ENCODE assay signal across 27 cellular contexts in the genomic region with DNA sequence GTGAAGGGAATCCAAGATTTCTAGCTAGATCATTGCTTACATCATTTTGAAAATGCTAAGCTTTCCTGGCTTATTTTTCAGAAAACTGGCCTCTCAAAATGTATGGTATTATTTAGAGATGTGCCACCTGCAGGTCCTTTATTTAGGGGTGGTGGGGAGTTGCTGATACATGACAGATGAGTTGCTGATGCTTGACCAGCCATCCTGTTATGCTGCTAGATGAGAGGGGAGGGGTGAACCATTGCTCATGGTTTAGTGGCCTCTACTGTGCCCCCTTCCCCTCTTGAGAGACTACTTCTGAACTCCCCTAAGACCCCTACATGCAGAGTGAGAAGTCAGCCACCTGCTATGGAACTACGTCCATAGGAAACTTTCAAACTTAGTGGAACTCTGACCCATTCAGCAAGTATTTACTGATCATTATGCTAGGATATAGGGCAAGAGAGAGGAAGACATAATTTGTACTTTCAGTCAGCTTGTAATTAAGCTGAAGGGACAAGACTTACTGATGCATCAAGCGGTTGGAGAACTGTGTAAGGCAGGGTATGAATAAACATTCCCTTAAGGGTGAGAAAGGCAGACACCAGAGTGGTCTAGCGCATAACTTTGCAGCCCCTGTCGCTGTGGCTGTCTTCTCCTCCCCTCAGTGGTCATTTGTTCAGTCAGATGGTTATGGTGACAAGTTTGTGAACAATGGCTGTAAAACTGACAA. TPM values are rescaled to one million over a fixed set of nuclear protein-coding genes. Genes with fewer than 3 reads are reported as not detected.
A peak's percentile ranks its signal among the peaks of the same experiment; 100 is the strongest.
DNase-seq lines count a peak whose midpoint lies in the region; ATAC-seq and TF ChIP-seq lines count a peak whose summit lies in the region.
"Had no signal": no experiment of that assay in that cellular context is flagged by ENCODE, and none has a peak within 500 bp of the region (broad histone marks: within the 10 kb centered on the region; RNA-seq: fewer than 3 reads in every experiment).

No MANE protein-coding gene starts in this region.

- H3K4me1 ChIP-seq in spleen, result peaks cover 0 to 76% (median 10%) of the 10 kb centered on the region in 6 donors

- H3K4me3 Mint-ChIP-seq in activated T-cell treated with anti-CD3 and anti-CD28 coated beads, Interleukin-2, amount 50 U/mL, for 24 hours, result no peak overlapping the region
- H3K4me3 Mint-ChIP-seq in activated B cell treated with CpG ODN at 0.5 μM for 24 hours, result peak overlapping the region; percentile 49
- H3K4me3 Mint-ChIP-seq: activated CD4-positive, alpha-beta memory T cell treated with anti-CD3 and anti-CD28 coated beads, Interleukin-2, amount 10 ng/mL, durations not matched to agents 7 days and 5 days; activated T-cell treated with anti-CD3 and anti-CD28 coated beads, Interleukin-2, amount 50 U/mL, for 72 hours; T-helper 1 cell treated with Interleukin-12 subunit alpha and Interleukin-12 subunit beta and Interleukin-4 antibody, amounts not matched to agents 30 μg/mL and 1 μg/mL, for 36 hours had no signal

- no peak for DNase-seq in activated T-cell treated with anti-CD3 and anti-CD28 coated beads, Interleukin-2, amount 50 U/mL, for 24 hours
- DNase-seq in activated T-cell treated with anti-CD3 and anti-CD28 coated beads for 4 hours, result no peak
- DNase-seq in activated B cell treated with CpG ODN at 0.5 μM for 24 hours, result no peak
- DNase-seq in spleen, result no peak
- DNase-seq in cerebellar nuclear complex (lab: John Stamatoyannopoulos, UW), result no peak
- DNase-seq in NCI-H82 (lab: John Stamatoyannopoulos, UW), result no peak
- no peak for DNase-seq in cerebellum (ENCODE audit: low spot score)
- DNase-seq: activated CD4-positive, alpha-beta memory T cell treated with anti-CD3 and anti-CD28 coated beads, Interleukin-2, amount 10 ng/mL, durations not matched to agents 7 days and 5 days; activated T-cell treated with anti-CD3 and anti-CD28 coated beads, Interleukin-2, amount 50 U/mL, for 72 hours; DMS79; foreskin melanocyte; left colon; midbrain; NCI-H1694 treated with DMSO at 0.1 percent for 48 hours; NCI-H446; SHP77 treated with DMSO at 0.1 percent for 48 hours had no signal

- TF ChIP-seq POLR2A in spleen (IDR thresholded peaks at IDR 0.05), result no peak

- H3K27me3 Mint-ChIP-seq in activated T-cell treated with anti-CD3 and anti-CD28 coated beads, Interleukin-2, amount 50 U/mL, for 24 hours, result no peaks in the 10 kb centered on the region
- no peaks in the 10 kb centered on the region for H3K27me3 Mint-ChIP-seq in activated B cell treated with CpG ODN at 0.5 μM for 24 hours
- H3K27me3 Mint-ChIP-seq: activated CD4-positive, alpha-beta memory T cell treated with anti-CD3 and anti-CD28 coated beads, Interleukin-2, amount 10 ng/mL, durations not matched to agents 7 days and 5 days had no signal

- H3K27ac Mint-ChIP-seq in activated T-cell treated with anti-CD3 and anti-CD28 coated beads, Interleukin-2, amount 50 U/mL, for 24 hours, result peak overlapping the region; percentile 30
- H3K27ac Mint-ChIP-seq in activated B cell treated with CpG ODN at 0.5 μM for 24 hours, result no peak overlapping the region
- H3K27ac Mint-ChIP-seq: activated CD4-positive, alpha-beta memory T cell treated with anti-CD3 and anti-CD28 coated beads, Interleukin-2, amount 10 ng/mL, durations not matched to agents 7 days and 5 days; T-helper 1 cell treated with Interleukin-12 subunit alpha and Interleukin-12 subunit beta and Interleukin-4 antibody, amounts not matched to agents 30 μg/mL and 1 μg/mL, for 36 hours had no signal

- intact Hi-C loops in activated B cell treated with CpG ODN at 0.5 μM for 24 hours (cut with micrococcal nuclease), result loop anchor here (1.0 to 10.0 kb wide), 7 partner anchors 14 to 144 kb away; a partner anchor contains a TSS
- intact Hi-C loops in spleen (cut with DNase I; ENCODE audit: low total_unique reads), result no loop called here

- CTCF ChIA-PET in activated B cell treated with CpG ODN at 0.5 μM for 24 hours (lab: Charles Lee), result interaction anchor here (0.7 to 2.6 kb wide), 14 partner anchors 14 to 118 kb away, joined by 3 to 17 read pairs (median 5); no protein-coding TSS in a partner anchor

- H3K27ac ChIP-seq in spleen, result peak overlapping the region; percentile 50 to 91 (median 78)
- H3K27ac ChIP-seq: C4-2B, epithelial cell of prostate, thoracic aorta, VCaP had no signal

- peaks cover 4% of the 10 kb centered on the region for H3K36me3 Mint-ChIP-seq in activated T-cell treated with anti-CD3 and anti-CD28 coated beads, Interleukin-2, amount 50 U/mL, for 24 hours (ENCODE audit: low read depth)
- H3K36me3 Mint-ChIP-seq in activated B cell treated with CpG ODN at 0.5 μM for 24 hours (ENCODE audit: low read depth), result peaks cover 31% of the 10 kb centered on the region

- peaks cover 0 to 82% (median 10%) of the 10 kb centered on the region in 6 donors for H3K36me3 ChIP-seq in spleen
- H3K36me3 ChIP-seq: thoracic aorta had no signal

- peaks cover 7% of the 10 kb centered on the region for H3K9me3 Mint-ChIP-seq in activated T-cell treated with anti-CD3 and anti-CD28 coated beads, Interleukin-2, amount 50 U/mL, for 24 hours
- peaks cover 4% of the 10 kb centered on the region for H3K9me3 Mint-ChIP-seq in activated B cell treated with CpG ODN at 0.5 μM for 24 hours
- H3K9me3 Mint-ChIP-seq: activated CD4-positive, alpha-beta memory T cell treated with anti-CD3 and anti-CD28 coated beads, Interleukin-2, amount 10 ng/mL, durations not matched to agents 7 days and 5 days; T-helper 1 cell treated with Interleukin-12 subunit alpha and Interleukin-12 subunit beta and Interleukin-4 antibody, amounts not matched to agents 30 μg/mL and 1 μg/mL, for 36 hours had no signal

- ATAC-seq in GM21447 (IDR thresholded peaks at IDR 0.05; ENCODE audit: unreplicated experiment) (peak; percentile 53), activated B cell treated with CpG ODN at 0.5 μM for 24 hours (ENCODE audit: low read depth) (peak; percentile 83)
- ATAC-seq: activated T-cell treated with anti-CD3 and anti-CD28 coated beads, Interleukin-2, amount 50 U/mL, for 72 hours; HepG2; left colon had no signal

- H3K27me3 ChIP-seq in spleen (replicated peaks in 1 of 7), result no peaks in the 10 kb centered on the region

- peaks cover 34% of the 10 kb centered on the region for H3K4me1 Mint-ChIP-seq in activated T-cell treated with anti-CD3 and anti-CD28 coated beads, Interleukin-2, amount 50 U/mL, for 24 hours (ENCODE audit: low read depth)
- H3K4me1 Mint-ChIP-seq in activated B cell treated with CpG ODN at 0.5 μM for 24 hours, result peaks cover 8% of the 10 kb centered on the region

- POLR2A ChIA-PET in activated B cell treated with CpG ODN at 0.5 μM for 24 hours (lab: Charles Lee), result interaction anchor here (0.6 to 4.3 kb wide), 29 partner anchors 10 to 142 kb away, joined by 3 to 54 read pairs (median 4); a partner anchor contains a TSS

- H3K9me3 ChIP-seq in spleen, result no peaks in the 10 kb centered on the region
- H3K9me3 ChIP-seq: thoracic aorta had no signal

- WGBS in spleen, 5 donors, result 50 to 77% (median 68%) methylated on average over 4 of the region's 4 CpGs

- H3K4me3 ChIP-seq in spleen, result no peak overlapping the region
- H3K4me3 ChIP-seq: thoracic aorta had no signal

- no peak for TF ChIP-seq CTCF in activated B cell treated with CpG ODN at 0.5 μM for 24 hours (IDR thresholded peaks at IDR 0.05)
- TF ChIP-seq CTCF in spleen (IDR thresholded peaks at IDR 0.05 in 8 of 11, conservative IDR thresholded peaks at IDR 0.05 in 3 of 11), result peak in 4 of 11 experiments; percentile 7 to 50 (median 27)

RNA-seq across cellular contexts. Expression of a gene that starts 34.6 kb away (rescaled TPM):
- 28.7 and 31.2 TPM in 2 replicates for total RNA-seq in activated B cell treated with CpG ODN at 0.5 μM for 24 hours
- total RNA-seq in spleen, result 10 to 100 TPM; 21.5 to 52.4 (median 36.1) TPM
- 10 to 100 TPM; 35.2 to 38.5 (median 37.0) TPM for polyA plus RNA-seq in spleen
- not detected for total RNA-seq in cerebellum
- total RNA-seq: A172, dermis microvascular lymphatic vessel endothelial cell, HepG2, MCF 10A, renal cortical epithelial cell had no signal
- polyA plus RNA-seq: HepG2 had no signal

Comparison
In these comparisons a context has a peak if more than half of its experiments do, and no peak if none do; other contexts are left out.
1. RNA of a gene that starts 34.6 kb away (total RNA-seq): 21.5 to 52.4 TPM in spleen and 28.7 to 31.2 TPM in activated B cell treated with CpG ODN at 0.5 μM for 24 hours; not detected in cerebellum (single experiment); every median in the first group is over 10 times any median in the second.